ENCODE assay signal across 14 cellular contexts in the genomic region with DNA sequence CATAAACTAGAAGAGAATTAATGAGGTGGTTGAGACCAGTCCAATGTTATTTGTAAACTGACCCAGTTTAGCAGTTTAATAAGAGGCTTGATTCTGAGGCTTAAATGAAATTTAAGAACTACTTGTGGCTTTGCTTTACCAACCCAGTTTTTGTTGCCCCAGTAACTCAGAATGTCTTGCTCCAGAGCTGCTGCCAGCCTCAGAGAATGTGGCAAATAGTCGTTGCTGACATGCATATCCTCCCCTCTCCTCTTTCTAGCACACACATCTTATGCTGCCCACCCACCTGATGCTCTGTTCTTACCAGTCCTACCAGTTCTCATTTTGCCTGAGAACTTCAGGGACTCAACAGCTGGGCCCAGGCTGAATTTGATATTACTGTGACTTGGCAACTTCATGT.
"Had no signal": no experiment of that assay in that cellular context is flagged by ENCODE, and none has a peak within 500 bp of the region (broad histone marks: within the 10 kb centered on the region; RNA-seq: fewer than 3 reads in every experiment).

No MANE protein-coding gene starts in this region.

- H3K4me3 Mint-ChIP-seq: stimulated activated naive CD8-positive, alpha-beta T cell treated with anti-CD3 and anti-CD28 coated beads, Interleukin-15, amount 100 ng/mL, for 72 hours; T-helper 1 cell treated with Interleukin-12 subunit alpha and Interleukin-12 subunit beta and Interleukin-4 antibody, amounts not matched to agents 30 μg/mL and 1 μg/mL, for 36 hours had no signal

- H3K4me1 ChIP-seq: testis, vagina had no signal

- H3K4me3 ChIP-seq: body of pancreas, pancreas, testis, vagina had no signal

- FAIRE-seq: islet of Langerhans, pancreas had no signal

- H3K27me3 ChIP-seq: body of pancreas, foreskin keratinocyte, testis, vagina had no signal

- H3K9me3 Mint-ChIP-seq: stimulated activated naive CD8-positive, alpha-beta T cell treated with anti-CD3 and anti-CD28 coated beads, Interleukin-15, amount 100 ng/mL, for 72 hours; T-helper 1 cell treated with Interleukin-12 subunit alpha and Interleukin-12 subunit beta and Interleukin-4 antibody, amounts not matched to agents 30 μg/mL and 1 μg/mL, for 36 hours had no signal

- H3K4me1 Mint-ChIP-seq: stimulated activated naive CD8-positive, alpha-beta T cell treated with anti-CD3 and anti-CD28 coated beads, Interleukin-15, amount 100 ng/mL, for 72 hours had no signal

- H3K9me3 ChIP-seq: body of pancreas, pancreas, testis, vagina had no signal

- DNase-seq: activated CD4-positive, alpha-beta T cell treated with anti-CD3 and anti-CD28 coated beads, Interleukin-2, amount 50 U/mL, for 1 hour; activated naive CD4-positive, alpha-beta T cell treated with anti-CD3 and anti-CD28 coated beads, Interleukin-2, amount 50 U/mL, for 16 hours; activated T-cell treated with anti-CD3 and anti-CD28 coated beads, Interleukin-2, amount 50 U/mL, for 1 hour; body of pancreas; cerebellar nuclear complex; foreskin keratinocyte; head of caudate nucleus; pancreas; stimulated activated CD4-positive, alpha-beta T cell treated with anti-CD3 and anti-CD28 coated beads, Interleukin-4, amount 100 ng/mL, for 4 hours; stimulated activated naive CD8-positive, alpha-beta T cell treated with anti-CD3 and anti-CD28 coated beads, Interleukin-15, amount 100 ng/mL, for 72 hours; testis had no signal

- H3K27ac Mint-ChIP-seq: T-helper 1 cell treated with Interleukin-12 subunit alpha and Interleukin-12 subunit beta and Interleukin-4 antibody, amounts not matched to agents 30 μg/mL and 1 μg/mL, for 36 hours had no signal

- H3K36me3 ChIP-seq: pancreas, vagina had no signal

- H3K27ac ChIP-seq: foreskin keratinocyte, testis, vagina had no signal
